In genomic region chr5:64147849-64148441, GRCh38 we compare ENCODE assay signal across 8 cellular contexts. TPM values are rescaled to one million over a fixed set of nuclear protein-coding genes. Genes with fewer than 3 reads are reported as not detected.
DNase-seq lines count a peak whose midpoint lies in the region; ATAC-seq, FAIRE-seq and TF ChIP-seq lines count a peak whose summit lies in the region.

No MANE protein-coding gene starts in this region.

- no peak overlapping the region for H3K9ac ChIP-seq in Loucy (ENCODE audit: low read depth, low read length, poor library complexity, severe bottlenecking)
- no peak overlapping the region for H3K9ac ChIP-seq in astrocyte (ENCODE audit: low read length)

- no peaks in the 10 kb centered on the region for H3K4me1 ChIP-seq in Loucy (ENCODE audit: insufficient read depth, low read length, poor library complexity, severe bottlenecking)
- H3K4me1 ChIP-seq in astrocyte (ENCODE audit: insufficient read depth, low read length): peaks cover 8% of the 10 kb centered on the region

- no peaks in the 10 kb centered on the region for H3K79me2 ChIP-seq in Loucy (ENCODE audit: insufficient read depth, low read length)
- no peaks in the 10 kb centered on the region for H3K79me2 ChIP-seq in astrocyte (ENCODE audit: insufficient read depth, low read length)

- H3K9me3 ChIP-seq in Loucy (ENCODE audit: insufficient read depth, low read depth, low read length) (no peaks in the 10 kb centered on the region), astrocyte (ENCODE audit: insufficient read depth, low read depth, low read length) (no peaks in the 10 kb centered on the region)

- H3K4me3 ChIP-seq in Loucy (ENCODE audit: low read length, poor library complexity, severe bottlenecking): no peak overlapping the region
- no peak overlapping the region for H3K4me3 ChIP-seq in astrocyte (ENCODE audit: insufficient read depth, low read depth, low read length)

- H3K36me3 Mint-ChIP-seq in astrocyte (ENCODE audit: low read depth, unreplicated experiment): no peaks in the 10 kb centered on the region
- H3K36me3 Mint-ChIP-seq in stimulated activated naive B cell treated with anti-CD40 and anti-IgM and Interleukin-4, amounts not matched to agents 10 μg/mL and 1 μg/mL and 100 μg/mL, for 72 hours: no peaks in the 10 kb centered on the region

- H3K27ac Mint-ChIP-seq in astrocyte (ENCODE audit: unreplicated experiment): no peak overlapping the region
- no peak overlapping the region for H3K27ac Mint-ChIP-seq in stimulated activated naive B cell treated with anti-CD40 and anti-IgM and Interleukin-4, amounts not matched to agents 10 μg/mL and 1 μg/mL and 100 μg/mL, for 72 hours

- peak; percentile 55 for TF ChIP-seq CTCF in Loucy (conservative IDR thresholded peaks at IDR 0.05; ENCODE audit: low read length)
- peak; percentile 89 for TF ChIP-seq CTCF in astrocyte (IDR thresholded peaks at IDR 0.05; ENCODE audit: insufficient read depth, low read depth, low read length)

- H3F3A ChIP-seq in Loucy (ENCODE audit: low read depth): no peaks in the 10 kb centered on the region

- H3K27me3 ChIP-seq in Loucy (ENCODE audit: insufficient read depth, low read length, poor library complexity, severe bottlenecking) (no peaks in the 10 kb centered on the region), astrocyte (ENCODE audit: insufficient read depth, low read length) (no peaks in the 10 kb centered on the region)

- peak; percentile 55 for ATAC-seq in GM18517 (IDR thresholded peaks at IDR 0.05; ENCODE audit: unreplicated experiment)
- ATAC-seq in stimulated activated naive B cell treated with anti-CD40 and anti-IgM and Interleukin-4, amounts not matched to agents 10 μg/mL and 1 μg/mL and 100 μg/mL, for 72 hours (replicated peaks): peak; percentile 15 to 31
- no peak for ATAC-seq in HG03095 (IDR thresholded peaks at IDR 0.05; ENCODE audit: unreplicated experiment)

- H3K4me2 ChIP-seq in Loucy (ENCODE audit: low read depth, low read length, poor library complexity, severe bottlenecking) (no peak overlapping the region), astrocyte (ENCODE audit: low read length) (no peak overlapping the region)

- H3K4me3 Mint-ChIP-seq in astrocyte (ENCODE audit: unreplicated experiment): no peak overlapping the region
- H3K4me3 Mint-ChIP-seq in stimulated activated naive B cell treated with anti-CD40 and anti-IgM and Interleukin-4, amounts not matched to agents 10 μg/mL and 1 μg/mL and 100 μg/mL, for 72 hours: no peak overlapping the region

- no peaks in the 10 kb centered on the region for H3K9me3 Mint-ChIP-seq in astrocyte (ENCODE audit: unreplicated experiment)
- no peaks in the 10 kb centered on the region for H3K9me3 Mint-ChIP-seq in stimulated activated naive B cell treated with anti-CD40 and anti-IgM and Interleukin-4, amounts not matched to agents 10 μg/mL and 1 μg/mL and 100 μg/mL, for 72 hours

- H2AFZ ChIP-seq in Loucy (ENCODE audit: low read length): no peak overlapping the region
- H2AFZ ChIP-seq in astrocyte (ENCODE audit: low read depth, low read length): peak overlapping the region; percentile 36

- H4K20me1 ChIP-seq in Loucy (ENCODE audit: insufficient read depth, low read length, poor library complexity, severe bottlenecking) (no peaks in the 10 kb centered on the region), astrocyte (ENCODE audit: insufficient read depth, low read length) (no peaks in the 10 kb centered on the region)

- peaks cover 5% of the 10 kb centered on the region for H3K4me1 Mint-ChIP-seq in astrocyte (ENCODE audit: low read depth, unreplicated experiment)
- H3K4me1 Mint-ChIP-seq in stimulated activated naive B cell treated with anti-CD40 and anti-IgM and Interleukin-4, amounts not matched to agents 10 μg/mL and 1 μg/mL and 100 μg/mL, for 72 hours: no peaks in the 10 kb centered on the region

- H3K9me2 ChIP-seq in Loucy (replicated peaks; ENCODE audit: low read depth, low read length): no peaks in the 10 kb centered on the region

- H3K27me3 Mint-ChIP-seq in astrocyte (ENCODE audit: low read depth, unreplicated experiment): peaks cover 2% of the 10 kb centered on the region
- no peaks in the 10 kb centered on the region for H3K27me3 Mint-ChIP-seq in stimulated activated naive B cell treated with anti-CD40 and anti-IgM and Interleukin-4, amounts not matched to agents 10 μg/mL and 1 μg/mL and 100 μg/mL, for 72 hours

- DNase-seq in AML-193 (lab: John Stamatoyannopoulos, UW) (peak; percentile 1 to 14), astrocyte (ENCODE audit: low read depth) (peak; percentile 18), hypothalamus (lab: John Stamatoyannopoulos, UW) (peak in 42 of 51 donors; percentile 2 to 74 (median 33))
- DNase-seq in stimulated activated naive B cell treated with anti-CD40 and anti-IgM and Interleukin-4, amounts not matched to agents 10 μg/mL and 1 μg/mL and 100 μg/mL, for 72 hours: no peak
- no peak for DNase-seq in stimulated activated naive CD4-positive, alpha-beta T cell (lab: John Stamatoyannopoulos, UW)

- FAIRE-seq in astrocyte (lab: Jason Lieb, UNC): no peak

- H3K36me3 ChIP-seq in Loucy (ENCODE audit: insufficient read depth, low read length) (no peaks in the 10 kb centered on the region), astrocyte (ENCODE audit: insufficient read depth, low read length) (no peaks in the 10 kb centered on the region)

- no peak overlapping the region for H3K27ac ChIP-seq in astrocyte (ENCODE audit: low read depth, low read length)

RNA-seq across cellular contexts. Expression of gene RNF180, which starts 17.7 kb away (rescaled TPM):
- total RNA-seq in astrocyte: 4.6 and 5.4 TPM in 2 replicates

Comparison
In these comparisons a context has a peak if more than half of its experiments do, and no peak if none do; other contexts are left out.
1. DNase-seq: peak in AML-193 (2 of 2), astrocyte (single experiment) and hypothalamus (42 of 51); none in stimulated activated naive B cell treated with anti-CD40 and anti-IgM and Interleukin-4, amounts not matched to agents 10 μg/mL and 1 μg/mL and 100 μg/mL, for 72 hours (single experiment) and stimulated activated naive CD4-positive, alpha-beta T cell (0 of 6).